ENCODE assay signal across 16 cellular contexts in genomic region chr9:72949918-72950325, GRCh38. TPM values are rescaled to one million over a fixed set of nuclear protein-coding genes. Genes with fewer than 3 reads are reported as not detected.
DNase-seq lines count a peak whose midpoint lies in the region; ATAC-seq, FAIRE-seq and TF ChIP-seq lines count a peak whose summit lies in the region.
"Had no signal": no experiment of that assay in that cellular context is flagged by ENCODE, and none has a peak within 500 bp of the region (broad histone marks: within the 10 kb centered on the region; RNA-seq: fewer than 3 reads in every experiment).

No MANE protein-coding gene starts in this region.

- intact Hi-C loops in Caco-2 (cut with micrococcal nuclease; ENCODE audit: unreplicated experiment), result loop anchor here (2.0 to 5.0 kb wide), 2 partner anchors 73 to 78 kb away; no protein-coding TSS in a partner anchor
- intact Hi-C loops in right lobe of liver (cut with DNase I), result no loop called here

- H3K27ac ChIP-seq in VCaP, result peak overlapping the region; percentile 53; the same call in 1 of the 2 replicates
- peak overlapping the region; percentile 73 to 87 (median 78) for H3K27ac ChIP-seq in right lobe of liver
- peak overlapping the region; percentile 24 to 32 for H3K27ac ChIP-seq in small intestine (ENCODE audit: low read depth in 1 of 2, low read length in 1 of 2)
- no peak overlapping the region for H3K27ac ChIP-seq in effector memory CD4-positive, alpha-beta T cell (ENCODE audit: insufficient read depth, low read length, poor library complexity, severe bottlenecking)
- H3K27ac ChIP-seq: HL-60 had no signal

- DNase-seq in Caco-2 (no peak), right lobe of liver (no peak), small intestine (peak; percentile 41), KBM-7 (no peak), KG1 (lab: John Stamatoyannopoulos, UW) (no peak)
- no peak for DNase-seq in effector memory CD4-positive, alpha-beta T cell
- no peak for DNase-seq in activated T-cell treated with anti-CD3 and anti-CD28 coated beads, Interleukin-2, amount 50 U/mL, for 24 hours
- DNase-seq: Kasumi-1, NCI-H446 treated with DMSO at 0.1 percent for 48 hours, PC-3 had no signal

- H3K4me1 Mint-ChIP-seq in Caco-2 (ENCODE audit: low read depth, unreplicated experiment), result peaks cover 8% of the 10 kb centered on the region
- H3K4me1 Mint-ChIP-seq in activated T-cell treated with anti-CD3 and anti-CD28 coated beads, Interleukin-2, amount 50 U/mL, for 24 hours (ENCODE audit: low read depth), result peaks cover 7% of the 10 kb centered on the region
- H3K4me1 Mint-ChIP-seq: activated naive CD4-positive, alpha-beta T cell treated with anti-CD3 and anti-CD28 coated beads, Interleukin-2, amount 50 U/mL, for 24 hours had no signal

- H3K27me3 ChIP-seq in Caco-2 (replicated peaks; ENCODE audit: control insufficient read depth, insufficient read depth, low read length) (no peaks in the 10 kb centered on the region), right lobe of liver (no peaks in the 10 kb centered on the region), small intestine (ENCODE audit: control insufficient read depth in 2 of 2, insufficient read depth in 2 of 2, low read length in 2 of 2) (no peaks in the 10 kb centered on the region)
- H3K27me3 ChIP-seq in effector memory CD4-positive, alpha-beta T cell (replicated peaks; ENCODE audit: control insufficient read depth, insufficient read depth, low read length, poor library complexity, severe bottlenecking), result no peaks in the 10 kb centered on the region

- WGBS in right lobe of liver (ENCODE audit: insufficient coverage, low coverage, low lambda C conversion rate, missing lambda C conversion rate), result 17% methylated on average over 7 of the region's 7 CpGs
- WGBS in small intestine, 3 donors, result 16 to 73% (median 37%) methylated on average over 7 of the region's 7 CpGs

- H3K27ac Mint-ChIP-seq in Caco-2 (ENCODE audit: unreplicated experiment), result peak overlapping the region; percentile 57
- H3K27ac Mint-ChIP-seq in activated T-cell treated with anti-CD3 and anti-CD28 coated beads, Interleukin-2, amount 50 U/mL, for 24 hours, result no peak overlapping the region
- H3K27ac Mint-ChIP-seq: activated naive CD4-positive, alpha-beta T cell treated with anti-CD3 and anti-CD28 coated beads, Interleukin-2, amount 50 U/mL, for 24 hours had no signal

- ATAC-seq in right lobe of liver, result peak in 2 of 4 donors; percentile 4
- ATAC-seq: PC-3, SK-N-SH treated with all-trans-retinoic acid at 6 μM for 48 hours had no signal

- no peaks in the 10 kb centered on the region for H3K27me3 Mint-ChIP-seq in Caco-2 (ENCODE audit: insufficient read depth, unreplicated experiment)
- H3K27me3 Mint-ChIP-seq in activated T-cell treated with anti-CD3 and anti-CD28 coated beads, Interleukin-2, amount 50 U/mL, for 24 hours, result peaks cover 26% of the 10 kb centered on the region

- no peak for FAIRE-seq in small intestine (lab: Jason Lieb, UNC)
- FAIRE-seq: TTC549 had no signal

- TF ChIP-seq POLR2A in right lobe of liver (IDR thresholded peaks at IDR 0.05), result no peak

- no TSS peak for BruUV-seq in Caco-2 (replicated peaks; lab: Mats Ljungman, UMichigan)

- no peaks in the 10 kb centered on the region for H3K4me1 ChIP-seq in Caco-2
- H3K4me1 ChIP-seq in right lobe of liver, result peaks cover 0 to 40% (median 13%) of the 10 kb centered on the region in 4 donors
- peaks cover 2 to 6% of the 10 kb centered on the region in 2 donors for H3K4me1 ChIP-seq in small intestine (ENCODE audit: control insufficient read depth in 2 of 2, insufficient read depth in 1 of 2, low read depth in 1 of 2, low read length in 1 of 2)
- H3K4me1 ChIP-seq in effector memory CD4-positive, alpha-beta T cell (ENCODE audit: control insufficient read depth, insufficient read depth, low read length, poor library complexity, severe bottlenecking), result no peaks in the 10 kb centered on the region

- peak overlapping the region; percentile 73 for H3K4me3 Mint-ChIP-seq in Caco-2 (ENCODE audit: unreplicated experiment)
- no peak overlapping the region for H3K4me3 Mint-ChIP-seq in activated T-cell treated with anti-CD3 and anti-CD28 coated beads, Interleukin-2, amount 50 U/mL, for 24 hours
- H3K4me3 Mint-ChIP-seq: activated naive CD4-positive, alpha-beta T cell treated with anti-CD3 and anti-CD28 coated beads, Interleukin-2, amount 50 U/mL, for 24 hours had no signal

- in situ Hi-C loops in KBM-7 (cut with MboI; ENCODE audit: low pct_unique_long_range_greater_than_20kb, low sequenced_read_pairs), result no loop called here

- H3K4me3 ChIP-seq in Caco-2 (ENCODE audit: low read depth, low read length) (no peak overlapping the region), right lobe of liver (peak overlapping the region; percentile 34 to 65 (median 54)), small intestine (ENCODE audit: low read depth in 1 of 2, low read length in 2 of 2) (peak overlapping the region in 1 of 2 donors; percentile 49)
- no peak overlapping the region for H3K4me3 ChIP-seq in effector memory CD4-positive, alpha-beta T cell (ENCODE audit: insufficient read depth, low read depth, low read length, poor library complexity, severe bottlenecking)

- H3K9me3 ChIP-seq in Caco-2 (no peaks in the 10 kb centered on the region), right lobe of liver (no peaks in the 10 kb centered on the region), small intestine (ENCODE audit: control insufficient read depth, low read depth) (no peaks in the 10 kb centered on the region)
- H3K9me3 ChIP-seq in effector memory CD4-positive, alpha-beta T cell (ENCODE audit: control insufficient read depth, low read length), result no peaks in the 10 kb centered on the region

- H3K9me3 Mint-ChIP-seq in Caco-2 (ENCODE audit: unreplicated experiment), result no peaks in the 10 kb centered on the region
- H3K9me3 Mint-ChIP-seq in activated T-cell treated with anti-CD3 and anti-CD28 coated beads, Interleukin-2, amount 50 U/mL, for 24 hours, result no peaks in the 10 kb centered on the region
- H3K9me3 Mint-ChIP-seq: activated naive CD4-positive, alpha-beta T cell treated with anti-CD3 and anti-CD28 coated beads, Interleukin-2, amount 50 U/mL, for 24 hours had no signal

- no peaks in the 10 kb centered on the region for H3K36me3 ChIP-seq in Caco-2 (ENCODE audit: control insufficient read depth, insufficient read depth, low read length)
- no peaks in the 10 kb centered on the region for H3K36me3 ChIP-seq in right lobe of liver
- H3K36me3 ChIP-seq in small intestine (ENCODE audit: control insufficient read depth in 2 of 2, insufficient read depth in 2 of 2, low read length in 2 of 2), result no peaks in the 10 kb centered on the region
- H3K36me3 ChIP-seq in effector memory CD4-positive, alpha-beta T cell (ENCODE audit: control insufficient read depth, insufficient read depth, low read length), result no peaks in the 10 kb centered on the region

- POLR2A ChIA-PET in Caco-2 (lab: Charles Lee), result interaction anchor here (0.6 to 0.7 kb wide), 2 partner anchors 37 to 111 kb away, joined by 4 to 5 read pairs; no protein-coding TSS in a partner anchor

- CTCF ChIA-PET in Caco-2 (lab: Charles Lee), result no interaction called here

- H3K36me3 Mint-ChIP-seq in Caco-2 (ENCODE audit: insufficient read depth, unreplicated experiment), result no peaks in the 10 kb centered on the region
- no peaks in the 10 kb centered on the region for H3K36me3 Mint-ChIP-seq in activated T-cell treated with anti-CD3 and anti-CD28 coated beads, Interleukin-2, amount 50 U/mL, for 24 hours (ENCODE audit: low read depth)
- H3K36me3 Mint-ChIP-seq: activated naive CD4-positive, alpha-beta T cell treated with anti-CD3 and anti-CD28 coated beads, Interleukin-2, amount 50 U/mL, for 24 hours had no signal

- TF ChIP-seq CTCF in Caco-2 (IDR thresholded peaks at IDR 0.05; ENCODE audit: insufficient read depth in 1 of 2, low read depth in 1 of 2, low read length in 1 of 2, severe bottlenecking in 1 of 2, unreplicated experiment in 1 of 2) (no peak), VCaP (conservative IDR thresholded peaks at IDR 0.05) (no peak), right lobe of liver (IDR thresholded peaks at IDR 0.05) (no peak)

RNA-seq across cellular contexts. Expression of gene ALDH1A1, which starts 2.9 kb away (rescaled TPM):
- 104 and 119 TPM in 2 replicates for total RNA-seq in Caco-2 (2022)
- 1,000 to 10,000 TPM in 1 of 6 experiments, 100 to 1,000 TPM in 5; 309 to 1,702 (median 521) TPM for total RNA-seq in right lobe of liver
- polyA plus RNA-seq in small intestine, result 100 to 1,000 TPM; 201 to 828 (median 310) TPM
- total RNA-seq: activated CD8-positive, alpha-beta memory T cell treated with anti-CD3 and anti-CD28 coated beads for 36 hours; PC-3 had no signal

Comparison
In these comparisons a context has a peak if more than half of its experiments do, and no peak if none do; other contexts are left out.
1. H3K4me3 ChIP-seq: peak in right lobe of liver (3 of 3); none in Caco-2 (single experiment) and effector memory CD4-positive, alpha-beta T cell (single experiment).